ENCODE assay signal across 17 cellular contexts in genomic region chrX:103565752-103566151, GRCh38. TPM values are rescaled to one million over a fixed set of nuclear protein-coding genes. Genes with fewer than 3 reads are reported as not detected.
A peak's percentile ranks its signal among the peaks of the same experiment; 100 is the strongest.
DNase-seq lines count a peak whose midpoint lies in the region; ATAC-seq and TF ChIP-seq lines count a peak whose summit lies in the region.
"Had no signal": no experiment of that assay in that cellular context is flagged by ENCODE, and none has a peak within 500 bp of the region (broad histone marks: within the 10 kb centered on the region; RNA-seq: fewer than 3 reads in every experiment).

No MANE protein-coding gene starts in this region.

- no peaks in the 10 kb centered on the region for H3K4me1 Mint-ChIP-seq in stimulated activated effector memory CD8-positive, alpha-beta T cell treated with anti-CD3 and anti-CD28 coated beads, Interleukin-12 subunit alpha, Interleukin-12 subunit beta, amount 100 ng/mL, for 72 hours
- H3K4me1 Mint-ChIP-seq: central memory CD8-positive, alpha-beta T cell; neural crest cell had no signal

- H3K4me1 ChIP-seq in fibroblast of lung (ENCODE audit: control insufficient read depth, extremely low read depth, insufficient read depth, low read length): no peaks in the 10 kb centered on the region
- H3K4me1 ChIP-seq: spleen, upper lobe of left lung had no signal

- no peak overlapping the region for H3K4me3 Mint-ChIP-seq in stimulated activated effector memory CD8-positive, alpha-beta T cell treated with anti-CD3 and anti-CD28 coated beads, Interleukin-12 subunit alpha, Interleukin-12 subunit beta, amount 100 ng/mL, for 72 hours
- H3K4me3 Mint-ChIP-seq: activated T-cell treated with anti-CD3 and anti-CD28 coated beads, Interleukin-2, amount 50 U/mL, for 24 hours; central memory CD8-positive, alpha-beta T cell; neural crest cell had no signal

- H3K4me3 ChIP-seq in AG04449 (ENCODE audit: low read depth, low read length) (no peak overlapping the region), fibroblast of lung (replicated peaks in 1 of 4; ENCODE audit: control extremely low read depth in 1 of 4, insufficient read depth in 1 of 4, low read depth in 3 of 4, low read length in 4 of 4) (no peak overlapping the region)
- H3K4me3 ChIP-seq: SJCRH30, spleen, upper lobe of left lung had no signal

- H3K9me3 Mint-ChIP-seq in stimulated activated effector memory CD8-positive, alpha-beta T cell treated with anti-CD3 and anti-CD28 coated beads, Interleukin-12 subunit alpha, Interleukin-12 subunit beta, amount 100 ng/mL, for 72 hours: no peaks in the 10 kb centered on the region
- H3K9me3 Mint-ChIP-seq: activated T-cell treated with anti-CD3 and anti-CD28 coated beads, Interleukin-2, amount 50 U/mL, for 24 hours; central memory CD8-positive, alpha-beta T cell had no signal

- no peaks in the 10 kb centered on the region for H3K9me3 ChIP-seq in fibroblast of lung (ENCODE audit: control insufficient read depth, insufficient read depth, low read depth, low read length)
- H3K9me3 ChIP-seq: SJCRH30, spleen, upper lobe of left lung had no signal

- H3K27ac ChIP-seq in fibroblast of lung (ENCODE audit: insufficient read depth, low read length): no peak overlapping the region
- H3K27ac ChIP-seq: SJCRH30, spleen, upper lobe of left lung had no signal

- H4K20me1 ChIP-seq in fibroblast of lung (ENCODE audit: control insufficient read depth, extremely low read depth, insufficient read depth, low read length): no peaks in the 10 kb centered on the region

- ATAC-seq in GM19372 (IDR thresholded peaks at IDR 0.05; ENCODE audit: low read depth, unreplicated experiment) (peak; percentile 29), GM21723 (IDR thresholded peaks at IDR 0.05; ENCODE audit: unreplicated experiment) (no peak)
- ATAC-seq in stimulated activated effector memory CD8-positive, alpha-beta T cell treated with anti-CD3 and anti-CD28 coated beads, Interleukin-12 subunit alpha, Interleukin-12 subunit beta, amount 100 ng/mL, for 72 hours: no peak
- ATAC-seq: activated CD4-positive, CD25-positive, alpha-beta regulatory T cell treated with anti-CD3 and anti-CD28 coated beads, Interleukin-2, amount 50 U/mL, for 24 hours; esophagus mucosa had no signal

- POLR2A ChIA-PET in AG04449 (lab: Yijun Ruan, JAX): interaction anchor here (0.7 kb wide), 1 partner anchor 312 kb away, joined by 5 read pairs; no protein-coding TSS in a partner anchor

- H3K9ac ChIP-seq in fibroblast of lung (ENCODE audit: insufficient read depth, low read length): no peak overlapping the region

- H3K4me2 ChIP-seq in fibroblast of lung (ENCODE audit: extremely low read depth, insufficient read depth, low read length): no peak overlapping the region

- CTCF ChIA-PET in AG04449 (lab: Yijun Ruan, JAX): no interaction called here

- no peaks in the 10 kb centered on the region for H3K27me3 ChIP-seq in fibroblast of lung (ENCODE audit: control insufficient read depth, insufficient read depth, low read length)
- H3K27me3 ChIP-seq: SJCRH30, spleen, upper lobe of left lung had no signal

- DNase-seq in AG04449 (ENCODE audit: low read depth, low spot score) (peak; percentile 24), M059J (ENCODE audit: low read depth) (peak; percentile 77), fibroblast of lung (ENCODE audit: low read depth in 2 of 2) (peak; percentile 54 to 81), iPS-NIHi11 (ENCODE audit: low spot score) (no peak)
- no peak for DNase-seq in stimulated activated naive CD4-positive, alpha-beta T cell treated with Interleukin-2 at 50 U/mL for 16 hours (lab: John Stamatoyannopoulos, UW)
- DNase-seq in stimulated activated effector memory CD8-positive, alpha-beta T cell treated with anti-CD3 and anti-CD28 coated beads, Interleukin-12 subunit alpha, Interleukin-12 subunit beta, amount 100 ng/mL, for 72 hours (ENCODE audit: low spot score in 2 of 2): no peak
- DNase-seq: activated T-cell treated with anti-CD3 and anti-CD28 coated beads, Interleukin-2, amount 50 U/mL, for 24 hours; NCI-H524; spleen; upper lobe of left lung had no signal

- no peaks in the 10 kb centered on the region for H3K79me2 ChIP-seq in fibroblast of lung (ENCODE audit: control insufficient read depth, insufficient read depth, low read length)

- H3K36me3 ChIP-seq in fibroblast of lung (ENCODE audit: control insufficient read depth, insufficient read depth, low read length): no peaks in the 10 kb centered on the region
- H3K36me3 ChIP-seq: SJCRH30, spleen, upper lobe of left lung had no signal

- no peak overlapping the region for H2AFZ ChIP-seq in fibroblast of lung (ENCODE audit: low read length)

- H3K36me3 Mint-ChIP-seq in stimulated activated effector memory CD8-positive, alpha-beta T cell treated with anti-CD3 and anti-CD28 coated beads, Interleukin-12 subunit alpha, Interleukin-12 subunit beta, amount 100 ng/mL, for 72 hours: no peaks in the 10 kb centered on the region

- TF ChIP-seq CTCF in AG04449 (IDR thresholded peaks at IDR 0.05; ENCODE audit: insufficient read depth, low read length, missing control alignments) (no peak), fibroblast of lung (conservative IDR thresholded peaks at IDR 0.05 in 1 of 2, IDR thresholded peaks at IDR 0.05 in 1 of 2; ENCODE audit: low read depth in 1 of 2, low read length in 2 of 2) (no peak)

- H3K27ac Mint-ChIP-seq in stimulated activated effector memory CD8-positive, alpha-beta T cell treated with anti-CD3 and anti-CD28 coated beads, Interleukin-12 subunit alpha, Interleukin-12 subunit beta, amount 100 ng/mL, for 72 hours: no peak overlapping the region
- H3K27ac Mint-ChIP-seq: activated T-cell treated with anti-CD3 and anti-CD28 coated beads, Interleukin-2, amount 50 U/mL, for 24 hours had no signal

RNA-seq across cellular contexts. Expression of gene TCEAL4, which starts 19.6 kb away (rescaled TPM):
- total RNA-seq in M059J (2014; rRNA removed; shearing (Covaris generic)): 96.7 and 114 TPM in 2 replicates
- total RNA-seq in fibroblast of lung: 57.0 and 63.6 TPM in 2 replicates
- polyA plus RNA-seq in fibroblast of lung: 47.3 and 75.7 TPM in 2 replicates
- 114 and 168 TPM in 2 replicates for polyA plus RNA-seq in fibroblast of lung (2012)
- polyA minus RNA-seq in fibroblast of lung (ENCODE audit: low replicate concordance): 3.1 and 4.1 TPM in 2 replicates

RNA-seq across cellular contexts. Expression of gene TCEAL3, which starts 42.0 kb away (rescaled TPM):
- total RNA-seq in M059J (2014; rRNA removed; shearing (Covaris generic)): 60.1 and 77.7 TPM in 2 replicates
- 15.4 and 21.6 TPM in 2 replicates for total RNA-seq in fibroblast of lung
- polyA plus RNA-seq in fibroblast of lung: 42.2 and 59.7 TPM in 2 replicates
- polyA plus RNA-seq in fibroblast of lung (2012): 73.3 and 105 TPM in 2 replicates
- 7.0 and 8.6 TPM in 2 replicates for polyA minus RNA-seq in fibroblast of lung (ENCODE audit: low replicate concordance)

RNA-seq across cellular contexts. Expression of gene RAB40A, which starts 46.5 kb away (rescaled TPM):
- total RNA-seq in M059J (2014; rRNA removed; shearing (Covaris generic)): 0.07 TPM in 1 of 2 replicates, not detected in the other
- under 0.01 and 0.17 TPM in 2 replicates for total RNA-seq in fibroblast of lung
- polyA plus RNA-seq in fibroblast of lung: 0.06 and 0.07 TPM in 2 replicates
- polyA plus RNA-seq in fibroblast of lung (2012): 0.35 and 0.48 TPM in 2 replicates
- not detected in 2 replicates for polyA minus RNA-seq in fibroblast of lung (ENCODE audit: low replicate concordance)

Comparison
In these comparisons a context has a peak if more than half of its experiments do, and no peak if none do; other contexts are left out.
1. DNase-seq: peak in AG04449 (single experiment), M059J (single experiment) and fibroblast of lung (2 of 2); none in stimulated activated naive CD4-positive, alpha-beta T cell treated with Interleukin-2 at 50 U/mL for 16 hours (single experiment), iPS-NIHi11 (single experiment) and stimulated activated effector memory CD8-positive, alpha-beta T cell treated with anti-CD3 and anti-CD28 coated beads, Interleukin-12 subunit alpha, Interleukin-12 subunit beta, amount 100 ng/mL, for 72 hours (0 of 2).